In the genomic region with DNA sequence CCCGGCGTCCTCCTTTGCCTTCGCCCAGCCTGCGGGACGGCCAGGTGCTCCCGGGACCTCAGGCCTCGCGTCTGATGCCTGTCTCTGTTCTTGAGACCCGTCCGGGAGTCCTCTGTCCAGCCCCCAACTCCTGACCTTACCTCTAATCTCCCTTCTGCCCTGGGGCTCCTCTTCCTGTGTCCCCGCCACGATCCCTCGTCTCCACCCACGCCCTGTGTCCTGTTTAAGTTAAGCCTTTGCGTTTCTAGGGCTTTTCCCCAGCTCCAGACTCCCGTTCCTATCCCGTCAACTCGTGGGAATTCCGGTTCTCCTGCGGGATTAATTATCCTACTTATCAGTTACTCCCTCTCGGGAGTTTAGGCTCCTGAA, we compare ENCODE assay signal across 9 cellular contexts. TPM values are rescaled to one million over a fixed set of nuclear protein-coding genes. Genes with fewer than 3 reads are reported as not detected.
DNase-seq lines count a peak whose midpoint lies in the region; ATAC-seq and TF ChIP-seq lines count a peak whose summit lies in the region.
"Had no signal": no experiment of that assay in that cellular context is flagged by ENCODE, and none has a peak within 500 bp of the region (broad histone marks: within the 10 kb centered on the region; RNA-seq: fewer than 3 reads in every experiment).

No MANE protein-coding gene starts in this region.

- no peaks in the 10 kb centered on the region for H3K9me3 ChIP-seq in CD4-positive, alpha-beta T cell (ENCODE audit: control insufficient read depth, low read length)
- no peaks in the 10 kb centered on the region for H3K9me3 ChIP-seq in colonic mucosa

- no peak for TF ChIP-seq CTCF in CD4-positive, alpha-beta T cell (IDR thresholded peaks at IDR 0.05)
- TF ChIP-seq CTCF in colonic mucosa (IDR thresholded peaks at IDR 0.05) (no peak), natural killer cell (IDR thresholded peaks at IDR 0.05) (no peak), GM20000 (IDR thresholded peaks at IDR 0.05; ENCODE audit: extremely low read depth, missing control alignments) (no peak)

- H3K9ac ChIP-seq in colonic mucosa (ENCODE audit: low read depth in 2 of 2, low read length in 2 of 2), result peak overlapping the region; percentile 85 to 89

- H3K4me3 ChIP-seq in colonic mucosa, result peak overlapping the region; percentile 96

- H3K36me3 ChIP-seq in colonic mucosa, result peaks cover 30% of the 10 kb centered on the region

- H3K27ac ChIP-seq in CD4-positive, alpha-beta T cell (ENCODE audit: low read depth, low read length), result peak overlapping the region; percentile 91
- peak overlapping the region; percentile 98 for H3K27ac ChIP-seq in colonic mucosa

- no peaks in the 10 kb centered on the region for H3K27me3 Mint-ChIP-seq in CD4-positive, alpha-beta T cell
- no peaks in the 10 kb centered on the region for H3K27me3 Mint-ChIP-seq in natural killer cell (ENCODE audit: low read depth in 2 of 2)

- no peak for DNase-seq in CD4-positive, alpha-beta T cell
- DNase-seq in colonic mucosa (no peak), natural killer cell (no peak), GM20000 (ENCODE audit: low spot score) (no peak), NCI-H1694 (lab: John Stamatoyannopoulos, UW) (no peak), NOMO-1 treated with dmso at 0.1 percent for 144 hours (lab: John Stamatoyannopoulos, UW; ENCODE audit: unreplicated experiment) (no peak)
- no peak for DNase-seq in NK-92 treated with Interleukin-12 subunit alpha and Interleukin-12 subunit beta, amount 100 ng/mL, for 24 hours (lab: John Stamatoyannopoulos, UW)

- H3K4me1 ChIP-seq in colonic mucosa, result peaks cover 11% of the 10 kb centered on the region

- TF ChIP-seq EP300 in Ishikawa (IDR thresholded peaks at IDR 0.05; ENCODE audit: borderline replicate concordance), result no peak

- H3K27ac Mint-ChIP-seq in CD4-positive, alpha-beta T cell, result peak overlapping the region; percentile 98
- peak overlapping the region; percentile 100 for H3K27ac Mint-ChIP-seq in natural killer cell

- POLR2A ChIA-PET in CD4-positive, alpha-beta T cell (lab: Charles Lee), result interaction anchor here (0.6 to 2.4 kb wide), 5 partner anchors 10 to 335 kb away, joined by 3 to 72 read pairs (median 12); a partner anchor contains a TSS

- peak overlapping the region; percentile 92 for H3K4me3 Mint-ChIP-seq in CD4-positive, alpha-beta T cell
- H3K4me3 Mint-ChIP-seq in natural killer cell, result peak overlapping the region; percentile 97

- no peaks in the 10 kb centered on the region for H3K27me3 ChIP-seq in CD4-positive, alpha-beta T cell (ENCODE audit: control insufficient read depth, insufficient read depth, low read length)
- H3K27me3 ChIP-seq in colonic mucosa, result no peaks in the 10 kb centered on the region

- no peak for ATAC-seq in CD4-positive, alpha-beta T cell (ENCODE audit: poor library complexity)
- no peak for ATAC-seq in natural killer cell

- TF ChIP-seq RAD21 in Ishikawa (IDR thresholded peaks at IDR 0.05; ENCODE audit: low read depth), result no peak

- intact Hi-C loops in CD4-positive, alpha-beta T cell (cut with DNase I, micrococcal nuclease), result loop anchor here (1.0 to 2.0 kb wide), 3 partner anchors 14 to 259 kb away; a partner anchor contains a TSS
- intact Hi-C loops in colonic mucosa (cut with DNase I) (no loop called here), natural killer cell (cut with micrococcal nuclease) (loop anchor here (1.0 kb wide), 1 partner anchor 15 kb away; no protein-coding TSS in a partner anchor)

- CTCF ChIA-PET in CD4-positive, alpha-beta T cell (lab: Charles Lee), result no interaction called here

- H3K36me3 Mint-ChIP-seq in CD4-positive, alpha-beta T cell (ENCODE audit: low read depth), result peaks cover 71% of the 10 kb centered on the region
- H3K36me3 Mint-ChIP-seq in natural killer cell, result no peaks in the 10 kb centered on the region

- no peaks in the 10 kb centered on the region for H3K9me3 Mint-ChIP-seq in CD4-positive, alpha-beta T cell
- no peaks in the 10 kb centered on the region for H3K9me3 Mint-ChIP-seq in natural killer cell

- peaks cover 56% of the 10 kb centered on the region for H3K4me1 Mint-ChIP-seq in CD4-positive, alpha-beta T cell (ENCODE audit: low read depth)
- H3K4me1 Mint-ChIP-seq in natural killer cell, result peaks cover 46 to 61% of the 10 kb centered on the region in 2 donors

TF ChIP-seq in Ishikawa, 13 proteins besides CTCF, POLR2A, EP300 and RAD21:
- TF ChIP-seq TAF1 (IDR thresholded peaks at IDR 0.05; ENCODE audit: low read depth) (no peak), EGR1 (IDR thresholded peaks at IDR 0.05) (peak; percentile 9; the same call in 1 of the 2 replicates)

RNA-seq across cellular contexts. Expression of a gene that starts 0.7 kb away (rescaled TPM):
- total RNA-seq in CD4-positive, alpha-beta T cell, result 100 to 1,000 TPM; 610 to 639 TPM
- total RNA-seq in colonic mucosa (100 to 1,000 TPM in 1 of 2 donors, 10 to 100 TPM in 1; 80.2 to 154 TPM), natural killer cell (100 to 1,000 TPM; 479 to 563 (median 507) TPM)

RNA-seq across cellular contexts. Expression of a gene that starts 13.9 kb away (rescaled TPM):
- total RNA-seq in CD4-positive, alpha-beta T cell, result 1 to 10 TPM; 2.8 to 2.9 TPM
- 10 to 100 TPM; 18.2 to 24.6 TPM for total RNA-seq in colonic mucosa
- 1 to 10 TPM; 3.2 to 5.6 (median 4.3) TPM for total RNA-seq in natural killer cell

RNA-seq across cellular contexts. Expression of a gene that starts 23.4 kb away (rescaled TPM):
- not detected for total RNA-seq in CD4-positive, alpha-beta T cell
- total RNA-seq in colonic mucosa (100 to 1,000 TPM; 444 to 601 TPM), natural killer cell (not detected)

RNA-seq across cellular contexts. Expression of a gene that starts 34.4 kb away (rescaled TPM):
- total RNA-seq in CD4-positive, alpha-beta T cell, result not detected
- total RNA-seq in colonic mucosa, result 1 to 10 TPM in 1 of 2 donors, under 1 TPM in 1; 0.47 to 2.4 TPM
- total RNA-seq in natural killer cell, result under 1 TPM; 0.59 to 0.84 (median 0.65) TPM
- total RNA-seq: HT1080 had no signal

RNA-seq across cellular contexts. Expression of a gene that starts 52.9 kb away (rescaled TPM):
- total RNA-seq in CD4-positive, alpha-beta T cell, result 1 to 10 TPM in 1 of 2 experiments, not detected in 1; 1.2 TPM
- total RNA-seq in colonic mucosa (under 1 TPM in 1 of 2 donors, not detected in 1; 0.37 TPM), natural killer cell (10 to 100 TPM; 44.1 to 67.7 (median 53.3) TPM)
- total RNA-seq: HT1080 had no signal

Comparison
In these comparisons a context has a peak if more than half of its experiments do, and no peak if none do; other contexts are left out.
1. RNA of a gene that starts 23.4 kb away (total RNA-seq): 444 to 601 TPM in colonic mucosa; not detected in CD4-positive, alpha-beta T cell and not detected in natural killer cell; every median in the first group is over 100 times any median in the second.